Comparison of ENCODE assay signal across 36 cellular contexts in genomic region chr12:97394657-97395056, GRCh38.
"Had no signal": no experiment of that assay in that cellular context is flagged by ENCODE, and none has a peak within 500 bp of the region (broad histone marks: within the 10 kb centered on the region; RNA-seq: fewer than 3 reads in every experiment).

No MANE protein-coding gene starts in this region.

- H3K9me3 Mint-ChIP-seq: activated B cell treated with CpG ODN at 0.5 μM for 24 hours; activated CD8-positive, alpha-beta T cell treated with anti-CD3 and anti-CD28 coated beads for 36 hours; activated naive CD4-positive, alpha-beta T cell treated with anti-CD3 and anti-CD28 coated beads for 36 hours; activated naive CD4-positive, alpha-beta T cell treated with anti-CD3 and anti-CD28 coated beads, Interleukin-2, amount 50 U/mL, for 24 hours; activated naive CD8-positive, alpha-beta T cell treated with anti-CD3 and anti-CD28 coated beads for 36 hours; activated naive CD8-positive, alpha-beta T cell treated with anti-CD3 and anti-CD28 coated beads, Interleukin-2, amount 50 U/mL, for 24 hours; activated T-helper 1 cell treated with anti-CD3 and anti-CD28 coated beads, Interleukin-12 subunit alpha, Interleukin-12 subunit beta, Interleukin-2, Interleukin-4 antibody, amounts not matched to agents 30 ng/mL and 10 ng/mL and 1 ng/mL, durations not matched to agents 14 hours and 24 hours and 36 hours; activated T-helper 2 cell treated with anti-CD3 and anti-CD28 coated beads, Interferon-gamma antibody, Interleukin-2, Interleukin-4, amounts not matched to agents 10 μg/mL and 5 μg/mL and 100 μg/mL, durations not matched to agents 14 hours and 24 hours and 36 hours; effector memory CD8-positive, alpha-beta T cell; T-cell; T-helper 2 cell treated with Interferon-gamma antibody and Interleukin-4, amounts not matched to agents 5 μg/mL and 100 μg/mL, for 36 hours had no signal

- H3K27me3 ChIP-seq: adrenal gland, body of pancreas, breast epithelium, cardiac muscle cell, colonic mucosa, esophagus squamous epithelium, gastroesophageal sphincter had no signal

- H3K9me3 ChIP-seq: adrenal gland, body of pancreas, breast epithelium, colonic mucosa, esophagus squamous epithelium, gastroesophageal sphincter had no signal

- H3K27me3 Mint-ChIP-seq: activated naive CD4-positive, alpha-beta T cell treated with anti-CD3 and anti-CD28 coated beads, Interleukin-2, amount 50 U/mL, for 24 hours; activated naive CD8-positive, alpha-beta T cell treated with anti-CD3 and anti-CD28 coated beads for 36 hours had no signal

- H3K36me3 Mint-ChIP-seq: activated naive CD4-positive, alpha-beta T cell treated with anti-CD3 and anti-CD28 coated beads, Interleukin-2, amount 50 U/mL, for 24 hours; activated naive CD8-positive, alpha-beta T cell treated with anti-CD3 and anti-CD28 coated beads for 36 hours; T-cell had no signal

- H3K4me1 ChIP-seq: adrenal gland, body of pancreas, breast epithelium, colonic mucosa, esophagus squamous epithelium, gastroesophageal sphincter had no signal

- H3K4me3 Mint-ChIP-seq: activated B cell treated with CpG ODN at 0.5 μM for 24 hours; activated CD8-positive, alpha-beta T cell treated with anti-CD3 and anti-CD28 coated beads for 36 hours; activated naive CD4-positive, alpha-beta T cell treated with anti-CD3 and anti-CD28 coated beads for 36 hours; activated naive CD4-positive, alpha-beta T cell treated with anti-CD3 and anti-CD28 coated beads, Interleukin-2, amount 50 U/mL, for 24 hours; activated naive CD8-positive, alpha-beta T cell treated with anti-CD3 and anti-CD28 coated beads for 36 hours; activated naive CD8-positive, alpha-beta T cell treated with anti-CD3 and anti-CD28 coated beads, Interleukin-2, amount 50 U/mL, for 24 hours; activated T-helper 1 cell treated with anti-CD3 and anti-CD28 coated beads, Interleukin-12 subunit alpha, Interleukin-12 subunit beta, Interleukin-2, Interleukin-4 antibody, amounts not matched to agents 30 ng/mL and 10 ng/mL and 1 ng/mL, durations not matched to agents 14 hours and 24 hours and 36 hours; effector memory CD8-positive, alpha-beta T cell; T-cell; T-helper 17 cell; T-helper 2 cell treated with Interferon-gamma antibody and Interleukin-4, amounts not matched to agents 5 μg/mL and 100 μg/mL, for 36 hours had no signal

- DNase-seq: activated B cell treated with CpG ODN at 0.5 μM for 24 hours; activated CD4-positive, alpha-beta T cell treated with anti-CD3 and anti-CD28 coated beads for 48 hours; activated CD4-positive, alpha-beta T cell treated with anti-CD3 and anti-CD28 coated beads, Interleukin-2, amount 50 U/mL, for 1 hour; activated CD4-positive, alpha-beta T cell treated with anti-CD3 and anti-CD28 coated beads, Interleukin-2, amount 50 U/mL, for 48 hours; activated CD8-positive, alpha-beta memory T cell treated with anti-CD3 and anti-CD28 coated beads for 24 hours; activated CD8-positive, alpha-beta T cell treated with anti-CD3 and anti-CD28 coated beads for 36 hours; activated effector memory CD4-positive, alpha-beta T cell treated with anti-CD3 and anti-CD28 coated beads, Interleukin-2, amount 50 U/mL, for 16 hours; activated naive CD4-positive, alpha-beta T cell treated with anti-CD3 and anti-CD28 coated beads for 36 hours; activated naive CD8-positive, alpha-beta T cell treated with anti-CD3 and anti-CD28 coated beads for 36 hours; activated naive CD8-positive, alpha-beta T cell treated with anti-CD3 and anti-CD28 coated beads, Interleukin-2, amount 50 U/mL, for 24 hours; activated T-cell treated with anti-CD3 and anti-CD28 coated beads, Interleukin-2, amount 50 U/mL, for 48 hours; adrenal gland; amygdala; aorta; body of pancreas; central memory CD4-positive, alpha-beta T cell; cerebellar nuclear complex; colonic mucosa; effector CD4-positive, alpha-beta T cell; effector memory CD8-positive, alpha-beta T cell; erythroblast; esophagus squamous epithelium; foreskin melanocyte; SW 1271; T-cell; T-helper 17 cell; T1000; WERI-Rb-1 had no signal

- ATAC-seq: activated CD4-positive, CD25-positive, alpha-beta regulatory T cell treated with anti-CD3 and anti-CD28 coated beads, Interleukin-2, amount 50 U/mL, for 24 hours; activated CD8-positive, alpha-beta T cell treated with anti-CD3 and anti-CD28 coated beads for 36 hours; activated naive CD8-positive, alpha-beta T cell treated with anti-CD3 and anti-CD28 coated beads, Interleukin-2, amount 50 U/mL, for 24 hours; body of pancreas; effector memory CD8-positive, alpha-beta T cell; gastroesophageal sphincter; T-cell; T-helper 17 cell had no signal

- H3K4me1 Mint-ChIP-seq: activated B cell treated with CpG ODN at 0.5 μM for 24 hours; activated naive CD4-positive, alpha-beta T cell treated with anti-CD3 and anti-CD28 coated beads, Interleukin-2, amount 50 U/mL, for 24 hours; activated naive CD8-positive, alpha-beta T cell treated with anti-CD3 and anti-CD28 coated beads for 36 hours; activated naive CD8-positive, alpha-beta T cell treated with anti-CD3 and anti-CD28 coated beads, Interleukin-2, amount 50 U/mL, for 24 hours; T-cell; T-helper 17 cell had no signal

- H3K36me3 ChIP-seq: adrenal gland, breast epithelium, cardiac muscle cell, colonic mucosa, esophagus squamous epithelium, gastroesophageal sphincter, WERI-Rb-1 had no signal

- H3K27ac Mint-ChIP-seq: activated B cell treated with CpG ODN at 0.5 μM for 24 hours; activated CD8-positive, alpha-beta T cell treated with anti-CD3 and anti-CD28 coated beads for 36 hours; activated naive CD4-positive, alpha-beta T cell treated with anti-CD3 and anti-CD28 coated beads for 36 hours; activated naive CD4-positive, alpha-beta T cell treated with anti-CD3 and anti-CD28 coated beads, Interleukin-2, amount 50 U/mL, for 24 hours; activated naive CD8-positive, alpha-beta T cell treated with anti-CD3 and anti-CD28 coated beads for 36 hours; activated naive CD8-positive, alpha-beta T cell treated with anti-CD3 and anti-CD28 coated beads, Interleukin-2, amount 50 U/mL, for 24 hours; activated T-helper 1 cell treated with anti-CD3 and anti-CD28 coated beads, Interleukin-12 subunit alpha, Interleukin-12 subunit beta, Interleukin-2, Interleukin-4 antibody, amounts not matched to agents 30 ng/mL and 10 ng/mL and 1 ng/mL, durations not matched to agents 14 hours and 24 hours and 36 hours; activated T-helper 2 cell treated with anti-CD3 and anti-CD28 coated beads, Interferon-gamma antibody, Interleukin-2, Interleukin-4, amounts not matched to agents 10 μg/mL and 5 μg/mL and 100 μg/mL, durations not matched to agents 14 hours and 24 hours and 36 hours; effector memory CD8-positive, alpha-beta T cell; T-cell; T-helper 17 cell; T-helper 2 cell treated with Interferon-gamma antibody and Interleukin-4, amounts not matched to agents 5 μg/mL and 100 μg/mL, for 36 hours had no signal

- H3K4me3 ChIP-seq: adrenal gland, body of pancreas, breast epithelium, cardiac muscle cell, colonic mucosa, esophagus squamous epithelium, gastroesophageal sphincter had no signal

- H3K27ac ChIP-seq: adrenal gland, body of pancreas, breast epithelium, cardiac muscle cell, colonic mucosa, esophagus squamous epithelium, gastroesophageal sphincter, WERI-Rb-1 had no signal
